In the genomic region with DNA sequence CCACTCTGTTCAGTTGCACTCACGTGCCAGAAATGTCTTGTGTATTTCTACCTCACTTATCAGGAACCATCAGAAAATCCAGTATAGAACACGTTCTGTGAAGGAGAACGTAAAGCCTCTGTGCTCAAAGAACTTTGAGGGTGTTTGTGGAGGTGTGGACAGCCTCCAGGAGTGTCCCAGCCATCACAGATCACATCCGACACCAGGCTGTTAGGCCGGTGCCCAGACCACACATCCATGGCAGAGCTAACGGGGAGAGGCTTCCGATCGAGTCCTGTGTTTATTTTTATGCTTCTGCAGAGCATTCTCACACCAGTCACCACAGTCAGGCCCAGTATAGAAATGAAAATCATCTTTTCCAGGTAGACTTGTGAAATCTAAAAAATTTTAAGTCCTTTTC, we compare ENCODE assay signal across 31 cellular contexts.
"Had no signal": no experiment of that assay in that cellular context is flagged by ENCODE, and none has a peak within 500 bp of the region (broad histone marks: within the 10 kb centered on the region; RNA-seq: fewer than 3 reads in every experiment).

No MANE protein-coding gene starts in this region.

- H3K27ac ChIP-seq: cardiac muscle cell, gastroesophageal sphincter, ovary, sigmoid colon, uterus had no signal

- H3K4me3 ChIP-seq: ascending aorta, cardiac muscle cell, gastroesophageal sphincter, lung, mucosa of descending colon, ovary, sigmoid colon, uterus had no signal

- H3K4me1 Mint-ChIP-seq: activated CD8-positive, alpha-beta memory T cell treated with anti-CD3 and anti-CD28 coated beads, Interleukin-2, amount 10 ng/mL, durations not matched to agents 7 days and 5 days had no signal

- H3K27me3 ChIP-seq: ascending aorta, cardiac muscle cell, gastroesophageal sphincter, ovary, sigmoid colon, uterus had no signal

- ATAC-seq: activated CD8-positive, alpha-beta memory T cell treated with anti-CD3 and anti-CD28 coated beads, Interleukin-2, amount 10 ng/mL, durations not matched to agents 7 days and 5 days; effector memory CD8-positive, alpha-beta T cell; gastroesophageal sphincter; left lobe of liver; mucosa of descending colon; stimulated activated memory B cell treated with anti-CD40 and anti-IgM and Interleukin-4, amounts not matched to agents 10 μg/mL and 1 μg/mL and 100 μg/mL, for 72 hours; stimulated activated naive CD8-positive, alpha-beta T cell treated with anti-CD3 and anti-CD28 coated beads, Interleukin-15, amount 100 ng/mL, for 72 hours had no signal

- H3K36me3 ChIP-seq: cardiac muscle cell, ovary, uterus had no signal

- H3K9me3 Mint-ChIP-seq: activated CD4-positive, alpha-beta memory T cell treated with anti-CD3 and anti-CD28 coated beads, Interleukin-2, amount 10 ng/mL, durations not matched to agents 7 days and 5 days; brain; effector memory CD8-positive, alpha-beta T cell; nephron; stimulated activated memory B cell treated with anti-CD40 and anti-IgM and Interleukin-4, amounts not matched to agents 10 μg/mL and 1 μg/mL and 100 μg/mL, for 72 hours; stimulated activated naive CD8-positive, alpha-beta T cell treated with anti-CD3 and anti-CD28 coated beads, Interleukin-15, amount 100 ng/mL, for 72 hours; type B pancreatic cell had no signal

- H3K27ac Mint-ChIP-seq: activated CD4-positive, alpha-beta memory T cell treated with anti-CD3 and anti-CD28 coated beads, Interleukin-2, amount 10 ng/mL, durations not matched to agents 7 days and 5 days; activated CD8-positive, alpha-beta memory T cell treated with anti-CD3 and anti-CD28 coated beads, Interleukin-2, amount 10 ng/mL, durations not matched to agents 7 days and 5 days; activated naive CD8-positive, alpha-beta T cell; brain; effector memory CD8-positive, alpha-beta T cell; nephron; progenitor cell of endocrine pancreas; stimulated activated memory B cell treated with anti-CD40 and anti-IgM and Interleukin-4, amounts not matched to agents 10 μg/mL and 1 μg/mL and 100 μg/mL, for 72 hours; type B pancreatic cell had no signal

- H3K9me3 ChIP-seq: ascending aorta, gastroesophageal sphincter, mucosa of descending colon, ovary, sigmoid colon, uterus had no signal

- DNase-seq: activated CD4-positive, alpha-beta memory T cell treated with anti-CD3 and anti-CD28 coated beads, Interleukin-2, amount 10 ng/mL, durations not matched to agents 7 days and 5 days; activated CD4-positive, alpha-beta T cell treated with anti-CD3 and anti-CD28 coated beads for 48 hours; activated CD8-positive, alpha-beta memory T cell treated with anti-CD3 and anti-CD28 coated beads, Interleukin-2, amount 10 ng/mL, durations not matched to agents 7 days and 5 days; activated effector memory CD4-positive, alpha-beta T cell treated with Interleukin-2 at 50 U/mL for 16 hours; activated naive CD4-positive, alpha-beta T cell treated with Interleukin-2 at 50 U/mL for 16 hours; cortex of kidney; effector memory CD8-positive, alpha-beta T cell; hypothalamus; mesendoderm; mucosa of descending colon; small intestine; stimulated activated CD4-positive, alpha-beta T cell treated with anti-CD3 and anti-CD28 coated beads, Interleukin-1b, Interleukin-23, amount 100 ng/mL, for 48 hours; stimulated activated CD4-positive, alpha-beta T cell treated with anti-CD3 and anti-CD28 coated beads, Interleukin-4, amount 100 ng/mL, for 4 hours; stimulated activated CD8-positive, alpha-beta memory T cell treated with anti-CD3 and anti-CD28 coated beads, Interleukin-4, amount 100 ng/mL, for 48 hours; stimulated activated naive CD8-positive, alpha-beta T cell treated with anti-CD3 and anti-CD28 coated beads, Interleukin-15, amount 100 ng/mL, for 72 hours; substantia nigra; T-helper 1 cell; uterus had no signal

- H3K27me3 Mint-ChIP-seq: activated CD4-positive, alpha-beta memory T cell treated with anti-CD3 and anti-CD28 coated beads, Interleukin-2, amount 10 ng/mL, durations not matched to agents 7 days and 5 days; activated CD8-positive, alpha-beta memory T cell treated with anti-CD3 and anti-CD28 coated beads, Interleukin-2, amount 10 ng/mL, durations not matched to agents 7 days and 5 days; activated naive CD8-positive, alpha-beta T cell; brain; effector memory CD8-positive, alpha-beta T cell; progenitor cell of endocrine pancreas; stimulated activated memory B cell treated with anti-CD40 and anti-IgM and Interleukin-4, amounts not matched to agents 10 μg/mL and 1 μg/mL and 100 μg/mL, for 72 hours; stimulated activated naive CD8-positive, alpha-beta T cell treated with anti-CD3 and anti-CD28 coated beads, Interleukin-15, amount 100 ng/mL, for 72 hours; type B pancreatic cell had no signal

- H3K4me3 Mint-ChIP-seq: activated CD4-positive, alpha-beta memory T cell treated with anti-CD3 and anti-CD28 coated beads, Interleukin-2, amount 10 ng/mL, durations not matched to agents 7 days and 5 days; activated CD8-positive, alpha-beta memory T cell treated with anti-CD3 and anti-CD28 coated beads, Interleukin-2, amount 10 ng/mL, durations not matched to agents 7 days and 5 days; activated naive CD8-positive, alpha-beta T cell; brain; effector memory CD8-positive, alpha-beta T cell; nephron; stimulated activated memory B cell treated with anti-CD40 and anti-IgM and Interleukin-4, amounts not matched to agents 10 μg/mL and 1 μg/mL and 100 μg/mL, for 72 hours; stimulated activated naive CD8-positive, alpha-beta T cell treated with anti-CD3 and anti-CD28 coated beads, Interleukin-15, amount 100 ng/mL, for 72 hours; type B pancreatic cell had no signal
